ENCODE assay signal across 9 cellular contexts in genomic region chr1:155184835-155185782, GRCh38.
A peak's percentile ranks its signal among the peaks of the same experiment; 100 is the strongest.
DNase-seq lines count a peak whose midpoint lies in the region; ATAC-seq lines count a peak whose summit lies in the region.
"Had no signal": no experiment of that assay in that cellular context is flagged by ENCODE, and none has a peak within 500 bp of the region (broad histone marks: within the 10 kb centered on the region; RNA-seq: fewer than 3 reads in every experiment).

No MANE protein-coding gene starts in this region.

- peak overlapping the region; percentile 24 for H3K4me3 Mint-ChIP-seq in memory B cell
- H3K4me3 Mint-ChIP-seq: T-cell had no signal

- peaks cover 34% of the 10 kb centered on the region for H3K4me1 Mint-ChIP-seq in memory B cell

- H3K36me3 Mint-ChIP-seq in memory B cell, result no peaks in the 10 kb centered on the region

- H3K9me3 Mint-ChIP-seq in memory B cell, result no peaks in the 10 kb centered on the region
- H3K9me3 Mint-ChIP-seq: T-cell had no signal

- no peaks in the 10 kb centered on the region for H3K27me3 Mint-ChIP-seq in memory B cell
- H3K27me3 Mint-ChIP-seq: T-cell had no signal

- peak; percentile 77 for ATAC-seq in HG02981 (IDR thresholded peaks at IDR 0.05; ENCODE audit: unreplicated experiment)
- ATAC-seq in memory B cell (ENCODE audit: low read depth), result peak; percentile 97

- H3K27ac Mint-ChIP-seq in memory B cell, result peak overlapping the region; percentile 65
- H3K27ac Mint-ChIP-seq: T-cell had no signal

- DNase-seq in NCI-H2196 (lab: John Stamatoyannopoulos, UW; ENCODE audit: unreplicated experiment) (peak; percentile 28), NCI-H2196 treated with DMSO at 0.1 percent for 48 hours (lab: John Stamatoyannopoulos, UW; ENCODE audit: unreplicated experiment) (no peak), SKM-1 treated with dmso at 0.1 percent for 144 hours (lab: John Stamatoyannopoulos, UW; ENCODE audit: unreplicated experiment) (peak; percentile 87), memory B cell (ENCODE audit: low spot score in 2 of 2) (peak; percentile 59 to 68), D341Med (ENCODE audit: low spot score) (no peak), iPS-NIHi7 (ENCODE audit: extremely low spot score) (no peak)
- no peak for DNase-seq in activated CD4-positive, CD25-positive, alpha-beta regulatory T cell treated with anti-CD3 and anti-CD28 coated beads, Interleukin-2, amount 50 U/mL, for 72 hours

Comparison
In these comparisons a context has a peak if more than half of its experiments do, and no peak if none do; other contexts are left out.
1. DNase-seq: peak in NCI-H2196 (single experiment), SKM-1 treated with dmso at 0.1 percent for 144 hours (single experiment) and memory B cell (2 of 2); none in NCI-H2196 treated with DMSO at 0.1 percent for 48 hours (single experiment), activated CD4-positive, CD25-positive, alpha-beta regulatory T cell treated with anti-CD3 and anti-CD28 coated beads, Interleukin-2, amount 50 U/mL, for 72 hours (single experiment), D341Med (single experiment) and iPS-NIHi7 (single experiment).